Comparison of ENCODE assay signal across 18 cellular contexts in genomic region chr21:34649400-34649799, GRCh38. TPM values are rescaled to one million over a fixed set of nuclear protein-coding genes. Genes with fewer than 3 reads are reported as not detected.
"Had no signal": no experiment of that assay in that cellular context is flagged by ENCODE, and none has a peak within 500 bp of the region (broad histone marks: within the 10 kb centered on the region; RNA-seq: fewer than 3 reads in every experiment).

No MANE protein-coding gene starts in this region.

- DNase-seq: activated CD4-positive, alpha-beta T cell treated with anti-CD3 and anti-CD28 coated beads, Interleukin-2, amount 10 ng/mL, durations not matched to agents 24 days and 14 days; activated CD8-positive, alpha-beta T cell treated with anti-CD3 and anti-CD28 coated beads for 36 hours; activated naive CD4-positive, alpha-beta T cell; activated T-cell treated with anti-CD3 and anti-CD28 coated beads, Interleukin-2, amount 50 U/mL, for 1 hour; anterior cingulate cortex; caudate nucleus; dorsolateral prefrontal cortex; foreskin keratinocyte; hippocampal formation; islet precursor cell; sigmoid colon; spleen; stimulated activated CD4-positive, alpha-beta T cell treated with anti-CD3 and anti-CD28 coated beads, Interleukin-4, amount 100 ng/mL, for 4 hours; T-helper 9 cell; upper lobe of right lung had no signal

- ATAC-seq: activated CD8-positive, alpha-beta T cell treated with anti-CD3 and anti-CD28 coated beads for 36 hours; activated T-helper 17 cell treated with anti-CD3 and anti-CD28 coated beads, Interleukin-2, amount 50 U/mL, for 72 hours; foreskin keratinocyte; stimulated activated memory B cell treated with anti-CD40 and anti-IgM and Interleukin-4, amounts not matched to agents 10 μg/mL and 1 μg/mL and 100 μg/mL, for 72 hours; upper lobe of right lung had no signal

RNA-seq across cellular contexts. Expression of gene CLIC6, which starts 19.4 kb away (rescaled TPM):
- total RNA-seq: activated CD4-positive, alpha-beta T cell treated with anti-CD3 and anti-CD28 coated beads, Interleukin-2, amount 10 ng/mL, durations not matched to agents 24 days and 14 days; lung microvascular endothelial cell had no signal
